Comparison of ENCODE assay signal across 1 cellular context in the genomic region with DNA sequence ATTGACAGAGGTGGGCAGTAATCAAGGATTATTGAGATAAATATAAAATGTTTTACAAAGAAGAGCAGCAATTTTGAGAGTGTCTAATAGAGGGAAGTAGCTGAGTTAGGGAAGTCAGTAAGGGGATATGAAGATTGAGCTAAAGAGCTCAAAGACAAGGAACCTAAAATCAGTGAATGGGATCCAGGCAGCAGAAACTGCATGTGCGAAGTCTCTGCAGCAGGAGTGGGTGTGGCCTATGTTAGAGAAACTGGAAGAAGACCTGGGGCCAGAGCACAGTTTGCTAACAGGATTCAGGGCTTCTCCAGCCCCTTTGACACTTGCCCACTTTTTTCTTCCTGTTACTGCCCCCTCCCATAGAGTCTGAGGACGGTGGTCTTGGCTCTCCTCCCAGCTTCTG.
TF ChIP-seq lines count a peak whose summit lies in the region.

No MANE protein-coding gene starts in this region.

TF ChIP-seq in WTC11, 78 proteins besides CTCF, POLR2A, EP300 and RAD21:
- TF ChIP-seq ZSCAN18 (CRISPR knock-in tag; IDR thresholded peaks at IDR 0.05), result no peak
- TF ChIP-seq ZNF396 (CRISPR knock-in tag; IDR thresholded peaks at IDR 0.05; ENCODE audit: borderline replicate concordance), result no peak
- no peak for TF ChIP-seq ZNF317 (CRISPR knock-in tag; IDR thresholded peaks at IDR 0.05; ENCODE audit: borderline replicate concordance, low read depth)
- TF ChIP-seq HMGXB4 (CRISPR knock-in tag; IDR thresholded peaks at IDR 0.05), result no peak
- TF ChIP-seq TEAD4 (CRISPR knock-in tag; IDR thresholded peaks at IDR 0.05), result no peak
- TF ChIP-seq, protein P1, sequence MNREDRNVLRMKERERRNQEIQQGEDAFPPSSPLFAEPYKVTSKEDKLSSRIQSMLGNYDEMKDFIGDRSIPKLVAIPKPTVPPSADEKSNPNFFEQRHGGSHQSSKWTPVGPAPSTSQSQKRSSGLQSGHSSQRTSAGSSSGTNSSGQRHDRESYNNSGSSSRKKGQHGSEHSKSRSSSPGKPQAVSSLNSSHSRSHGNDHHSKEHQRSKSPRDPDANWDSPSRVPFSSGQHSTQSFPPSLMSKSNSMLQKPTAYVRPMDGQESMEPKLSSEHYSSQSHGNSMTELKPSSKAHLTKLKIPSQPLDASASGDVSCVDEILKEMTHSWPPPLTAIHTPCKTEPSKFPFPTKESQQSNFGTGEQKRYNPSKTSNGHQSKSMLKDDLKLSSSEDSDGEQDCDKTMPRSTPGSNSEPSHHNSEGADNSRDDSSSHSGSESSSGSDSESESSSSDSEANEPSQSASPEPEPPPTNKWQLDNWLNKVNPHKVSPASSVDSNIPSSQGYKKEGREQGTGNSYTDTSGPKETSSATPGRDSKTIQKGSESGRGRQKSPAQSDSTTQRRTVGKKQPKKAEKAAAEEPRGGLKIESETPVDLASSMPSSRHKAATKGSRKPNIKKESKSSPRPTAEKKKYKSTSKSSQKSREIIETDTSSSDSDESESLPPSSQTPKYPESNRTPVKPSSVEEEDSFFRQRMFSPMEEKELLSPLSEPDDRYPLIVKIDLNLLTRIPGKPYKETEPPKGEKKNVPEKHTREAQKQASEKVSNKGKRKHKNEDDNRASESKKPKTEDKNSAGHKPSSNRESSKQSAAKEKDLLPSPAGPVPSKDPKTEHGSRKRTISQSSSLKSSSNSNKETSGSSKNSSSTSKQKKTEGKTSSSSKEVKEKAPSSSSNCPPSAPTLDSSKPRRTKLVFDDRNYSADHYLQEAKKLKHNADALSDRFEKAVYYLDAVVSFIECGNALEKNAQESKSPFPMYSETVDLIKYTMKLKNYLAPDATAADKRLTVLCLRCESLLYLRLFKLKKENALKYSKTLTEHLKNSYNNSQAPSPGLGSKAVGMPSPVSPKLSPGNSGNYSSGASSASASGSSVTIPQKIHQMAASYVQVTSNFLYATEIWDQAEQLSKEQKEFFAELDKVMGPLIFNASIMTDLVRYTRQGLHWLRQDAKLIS (CRISPR knock-in tag; IDR thresholded peaks at IDR 0.05; ENCODE audit: borderline replicate concordance), result no peak
- TF ChIP-seq ETV6 (CRISPR knock-in tag; IDR thresholded peaks at IDR 0.05), result no peak
- no peak for TF ChIP-seq MXD4 (CRISPR knock-in tag; IDR thresholded peaks at IDR 0.05; ENCODE audit: borderline replicate concordance)
- TF ChIP-seq, protein P2, sequence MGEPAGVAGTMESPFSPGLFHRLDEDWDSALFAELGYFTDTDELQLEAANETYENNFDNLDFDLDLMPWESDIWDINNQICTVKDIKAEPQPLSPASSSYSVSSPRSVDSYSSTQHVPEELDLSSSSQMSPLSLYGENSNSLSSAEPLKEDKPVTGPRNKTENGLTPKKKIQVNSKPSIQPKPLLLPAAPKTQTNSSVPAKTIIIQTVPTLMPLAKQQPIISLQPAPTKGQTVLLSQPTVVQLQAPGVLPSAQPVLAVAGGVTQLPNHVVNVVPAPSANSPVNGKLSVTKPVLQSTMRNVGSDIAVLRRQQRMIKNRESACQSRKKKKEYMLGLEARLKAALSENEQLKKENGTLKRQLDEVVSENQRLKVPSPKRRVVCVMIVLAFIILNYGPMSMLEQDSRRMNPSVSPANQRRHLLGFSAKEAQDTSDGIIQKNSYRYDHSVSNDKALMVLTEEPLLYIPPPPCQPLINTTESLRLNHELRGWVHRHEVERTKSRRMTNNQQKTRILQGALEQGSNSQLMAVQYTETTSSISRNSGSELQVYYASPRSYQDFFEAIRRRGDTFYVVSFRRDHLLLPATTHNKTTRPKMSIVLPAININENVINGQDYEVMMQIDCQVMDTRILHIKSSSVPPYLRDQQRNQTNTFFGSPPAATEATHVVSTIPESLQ (CRISPR knock-in tag; IDR thresholded peaks at IDR 0.05), result no peak
- no peak for TF ChIP-seq ERG (CRISPR knock-in tag; IDR thresholded peaks at IDR 0.05)
- no peak for TF ChIP-seq PRRX2 (CRISPR knock-in tag; IDR thresholded peaks at IDR 0.05)
- no peak for TF ChIP-seq RORB (CRISPR knock-in tag; IDR thresholded peaks at IDR 0.05)
